In the genomic region with DNA sequence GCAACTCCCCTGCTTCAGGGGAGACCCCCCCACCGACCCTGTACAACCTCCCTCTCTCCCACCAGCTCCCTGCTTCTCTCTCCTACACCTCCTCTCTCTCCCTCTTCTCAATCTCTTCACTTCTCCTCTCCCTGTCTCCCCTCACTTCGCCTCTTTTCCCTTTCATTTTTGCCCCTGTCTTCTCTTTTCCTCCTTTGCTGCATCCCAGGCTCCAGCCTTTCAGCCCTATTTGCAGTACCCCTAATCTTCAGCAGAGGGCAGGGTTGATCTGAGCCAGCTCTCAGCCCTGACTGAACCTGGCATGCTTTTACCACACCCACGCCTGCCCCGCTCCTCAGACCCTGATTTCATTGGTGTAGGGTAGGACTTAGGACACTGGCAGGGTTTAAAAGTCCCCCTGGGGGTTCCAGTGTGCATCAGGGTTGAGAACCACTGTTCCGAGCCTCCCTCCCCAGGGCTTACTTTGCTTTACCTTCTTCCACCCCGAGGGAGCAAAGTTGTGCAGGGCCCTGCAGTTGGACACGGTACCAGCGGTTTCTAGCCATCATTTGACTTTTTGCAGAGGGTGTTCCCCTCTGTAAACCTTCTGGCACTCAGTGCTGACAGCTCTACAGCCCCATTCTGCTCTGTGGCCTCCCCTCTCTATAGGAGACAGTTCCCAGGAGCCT, we compare ENCODE assay signal across 8 cellular contexts.
DNase-seq lines count a peak whose midpoint lies in the region; ATAC-seq, FAIRE-seq and TF ChIP-seq lines count a peak whose summit lies in the region.

No MANE protein-coding gene starts in this region.

- peaks cover 3% of the 10 kb centered on the region for H3K36me3 Mint-ChIP-seq in T-helper 17 cell (ENCODE audit: low read depth)
- H3K36me3 Mint-ChIP-seq in astrocyte (ENCODE audit: low read depth, unreplicated experiment): peaks cover 23% of the 10 kb centered on the region

- no peaks in the 10 kb centered on the region for H3K9me3 ChIP-seq in IMR-90 (ENCODE audit: control insufficient read depth, insufficient read depth, low read length)
- no peaks in the 10 kb centered on the region for H3K9me3 ChIP-seq in T-helper 17 cell (ENCODE audit: control insufficient read depth, low read length, poor library complexity, severe bottlenecking)
- no peaks in the 10 kb centered on the region for H3K9me3 ChIP-seq in astrocyte (ENCODE audit: insufficient read depth, low read depth, low read length)

- CTCF ChIA-PET in IMR-90 (lab: Yijun Ruan, JAX): interaction anchor here (1.1 to 1.7 kb wide), 3 partner anchors 85 to 280 kb away, joined by 3 to 5 read pairs (median 3); no protein-coding TSS in a partner anchor

- no peak for FAIRE-seq in astrocyte (lab: Jason Lieb, UNC)

- POLR2A ChIA-PET in IMR-90 (lab: Charles Lee; ENCODE audit: unreplicated experiment): no interaction called here

- TF ChIP-seq RAD21 in IMR-90 (IDR thresholded peaks at IDR 0.05; ENCODE audit: low read length): peak; percentile 69

- no peak overlapping the region for H2AK9ac ChIP-seq in IMR-90 (replicated peaks; ENCODE audit: low read depth, low read length, poor library complexity)

- no peak overlapping the region for H4K5ac ChIP-seq in IMR-90 (ENCODE audit: low read depth, low read length)

- dilution Hi-C loops in IMR-90 (cut with HindIII; ENCODE audit: low sequenced_read_pairs, unreplicated experiment): no loop called here

- in situ Hi-C loops in IMR-90 (cut with MboI; ENCODE audit: low sequenced_read_pairs): loop anchor here (5.0 kb wide), 1 partner anchor 282 kb away; no protein-coding TSS in a partner anchor

- no peak overlapping the region for H3K18ac ChIP-seq in IMR-90 (ENCODE audit: low read depth, low read length)

- H3K27me3 Mint-ChIP-seq in T-helper 17 cell (peaks cover 76% of the 10 kb centered on the region), astrocyte (ENCODE audit: low read depth, unreplicated experiment) (peaks cover 17% of the 10 kb centered on the region)

- H3K4me1 Mint-ChIP-seq in T-helper 17 cell: peaks cover 11% of the 10 kb centered on the region
- H3K4me1 Mint-ChIP-seq in astrocyte (ENCODE audit: low read depth, unreplicated experiment): peaks cover 16% of the 10 kb centered on the region

- peak overlapping the region; percentile 65 for H2AFZ ChIP-seq in IMR-90 (replicated peaks; ENCODE audit: low read length, poor library complexity)
- no peak overlapping the region for H2AFZ ChIP-seq in astrocyte (ENCODE audit: low read depth, low read length)

- TF ChIP-seq POLR2A in IMR-90 (IDR thresholded peaks at IDR 0.05; ENCODE audit: low read depth, low read length): no peak

- no peaks in the 10 kb centered on the region for H3K79me1 ChIP-seq in IMR-90 (ENCODE audit: low read depth in 1 of 2, low read length in 2 of 2)

- no peak overlapping the region for H3K4ac ChIP-seq in IMR-90 (ENCODE audit: low read depth, low read length)

- H4K20me1 ChIP-seq in IMR-90 (ENCODE audit: insufficient read depth, low read length) (no peaks in the 10 kb centered on the region; the same call in 1 of the 2 replicates), astrocyte (ENCODE audit: insufficient read depth, low read length) (no peaks in the 10 kb centered on the region)

- no peaks in the 10 kb centered on the region for H3K79me2 ChIP-seq in astrocyte (ENCODE audit: insufficient read depth, low read length)

- H3K23ac ChIP-seq in IMR-90 (ENCODE audit: low read depth, low read length): no peak overlapping the region

- TF ChIP-seq CTCF in IMR-90 (conservative IDR thresholded peaks at IDR 0.05; ENCODE audit: low read depth, low read length) (peak; percentile 72), astrocyte (IDR thresholded peaks at IDR 0.05; ENCODE audit: insufficient read depth, low read depth, low read length) (peak; percentile 77)

- no peaks in the 10 kb centered on the region for H3K36me3 ChIP-seq in IMR-90 (ENCODE audit: control insufficient read depth, insufficient read depth, low read length)
- H3K36me3 ChIP-seq in astrocyte (ENCODE audit: insufficient read depth, low read length): no peaks in the 10 kb centered on the region

- DNase-seq in DMS53 (lab: John Stamatoyannopoulos, UW) (peak; percentile 69), DMS53 treated with DMSO at 0.1 percent for 48 hours (lab: John Stamatoyannopoulos, UW; ENCODE audit: unreplicated experiment) (no peak), IMR-90 (peak; percentile 32), T-helper 17 cell (peak in 1 of 3 donors; percentile 43), astrocyte (ENCODE audit: low read depth) (no peak), hippocampal formation (lab: John Stamatoyannopoulos, UW) (peak; percentile 13 to 22)
- peak; percentile 51 for DNase-seq in stimulated activated CD4-positive, alpha-beta T cell treated with anti-CD3 and anti-CD28 coated beads, Interleukin-12 subunit alpha, Interleukin-12 subunit beta, amount 100 ng/mL, for 4 hours

- no peaks in the 10 kb centered on the region for H3K9me3 Mint-ChIP-seq in astrocyte (ENCODE audit: unreplicated experiment)

- WGBS in IMR-90 (ENCODE audit: extremely low coverage in 2 of 2, insufficient read length in 1 of 2), 2 experiments: 40% methylated on average over 2 of the region's 8 CpGs; no CpG with 5 or more reads in 1 of the 2 experiments

- no peak overlapping the region for H2BK15ac ChIP-seq in IMR-90 (ENCODE audit: low read depth, low read length)

- no peak overlapping the region for H2BK20ac ChIP-seq in IMR-90 (ENCODE audit: low read depth, low read length)

- intact Hi-C loops in IMR-90 (cut with micrococcal nuclease): loop anchor here (1.0 kb wide), 1 partner anchor 281 kb away; no protein-coding TSS in a partner anchor

- peaks cover 22% of the 10 kb centered on the region for H3K27me3 ChIP-seq in IMR-90 (ENCODE audit: control insufficient read depth, insufficient read depth, low read length)
- no peaks in the 10 kb centered on the region for H3K27me3 ChIP-seq in astrocyte (ENCODE audit: insufficient read depth, low read length)

- no peak overlapping the region for H4K8ac ChIP-seq in IMR-90 (ENCODE audit: low read depth in 2 of 2, low read length in 2 of 2)

- no peak overlapping the region for H3K27ac ChIP-seq in IMR-90 (ENCODE audit: insufficient read depth, low read length)
- no peak overlapping the region for H3K27ac ChIP-seq in astrocyte (ENCODE audit: low read depth, low read length)

- no peak overlapping the region for H2BK5ac ChIP-seq in IMR-90 (ENCODE audit: low read depth, low read length, poor library complexity, severe bottlenecking)

- no TSS peak for BruUV-seq in IMR-90 (replicated peaks; lab: Mats Ljungman, UMichigan)

- no peak overlapping the region for H3K9ac ChIP-seq in IMR-90 (ENCODE audit: low read depth, low read length)
- H3K9ac ChIP-seq in astrocyte (ENCODE audit: low read length): no peak overlapping the region

- H3K4me3 ChIP-seq in IMR-90 (ENCODE audit: insufficient read depth, low read depth, low read length) (no peak overlapping the region), astrocyte (ENCODE audit: insufficient read depth, low read depth, low read length) (no peak overlapping the region)

- no peak overlapping the region for H3K27ac Mint-ChIP-seq in T-helper 17 cell
- no peak overlapping the region for H3K27ac Mint-ChIP-seq in astrocyte (ENCODE audit: unreplicated experiment)

- no peak overlapping the region for H2BK120ac ChIP-seq in IMR-90 (ENCODE audit: low read depth, low read length)

- H3K4me2 ChIP-seq in IMR-90 (ENCODE audit: low read depth, low read length): no peak overlapping the region
- no peak overlapping the region for H3K4me2 ChIP-seq in astrocyte (ENCODE audit: low read length)

- H2AK5ac ChIP-seq in IMR-90 (ENCODE audit: low read depth, low read length): no peak overlapping the region

- H3K14ac ChIP-seq in IMR-90 (replicated peaks; ENCODE audit: low read depth, low read length): no peak overlapping the region

- H3K9me1 ChIP-seq in IMR-90 (ENCODE audit: insufficient read depth, low read length): no peaks in the 10 kb centered on the region

- ATAC-seq in IMR-90 (ENCODE audit: low read depth): peak; percentile 96
- ATAC-seq in T-helper 17 cell: peak; percentile 75
- no peak for ATAC-seq in GM18870 (IDR thresholded peaks at IDR 0.05; ENCODE audit: unreplicated experiment)

- no peak overlapping the region for H4K91ac ChIP-seq in IMR-90 (ENCODE audit: insufficient read depth, low read depth, low read length)

- no peak overlapping the region for H3K56ac ChIP-seq in IMR-90 (ENCODE audit: extremely low read depth, insufficient read depth, low read length)

- H3K4me1 ChIP-seq in IMR-90 (ENCODE audit: control insufficient read depth, insufficient read depth, low read length) (no peaks in the 10 kb centered on the region), astrocyte (ENCODE audit: insufficient read depth, low read length) (peaks cover 10% of the 10 kb centered on the region)

- no peak overlapping the region for H3K4me3 Mint-ChIP-seq in T-helper 17 cell
- H3K4me3 Mint-ChIP-seq in astrocyte (ENCODE audit: unreplicated experiment): no peak overlapping the region

TF ChIP-seq in IMR-90, 13 proteins besides CTCF, POLR2A, EP300 and RAD21:
- TF ChIP-seq SMC3 (IDR thresholded peaks at IDR 0.05; ENCODE audit: low read depth, low read length): peak; percentile 72
- TF ChIP-seq CHD1 (IDR thresholded peaks at IDR 0.05; ENCODE audit: low read depth, low read length): no peak

Comparison
In these comparisons a context has a peak if more than half of its experiments do, and no peak if none do; other contexts are left out.
1. DNase-seq: peak in DMS53 (single experiment), IMR-90 (single experiment), hippocampal formation (2 of 2) and stimulated activated CD4-positive, alpha-beta T cell treated with anti-CD3 and anti-CD28 coated beads, Interleukin-12 subunit alpha, Interleukin-12 subunit beta, amount 100 ng/mL, for 4 hours (single experiment); none in DMS53 treated with DMSO at 0.1 percent for 48 hours (single experiment) and astrocyte (single experiment).